20 cellular contexts compared by ENCODE assay signal in the genomic region with DNA sequence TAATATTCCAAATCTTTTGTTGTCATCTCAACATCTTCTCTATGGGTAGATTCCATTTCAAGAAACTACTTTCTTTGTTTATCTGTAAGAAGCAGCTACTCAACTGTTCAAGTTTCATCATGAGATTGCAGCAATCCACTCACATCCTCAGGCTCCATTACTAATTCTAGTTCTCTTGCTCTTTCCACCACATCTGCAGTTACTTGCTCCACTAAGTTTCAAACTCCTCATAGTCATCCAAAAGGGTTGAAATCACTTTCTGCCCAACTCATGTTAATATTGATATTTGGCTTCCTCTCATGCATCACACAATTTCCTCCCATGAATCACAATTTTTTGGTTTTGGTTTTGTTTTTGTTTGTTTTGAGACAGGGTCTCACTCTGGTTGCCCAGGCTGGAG. TPM values are rescaled to one million over a fixed set of nuclear protein-coding genes. Genes with fewer than 3 reads are reported as not detected.
DNase-seq lines count a peak whose midpoint lies in the region; TF ChIP-seq lines count a peak whose summit lies in the region.
"Had no signal": no experiment of that assay in that cellular context is flagged by ENCODE, and none has a peak within 500 bp of the region (broad histone marks: within the 10 kb centered on the region; RNA-seq: fewer than 3 reads in every experiment).

No MANE protein-coding gene starts in this region.

- peaks cover 49% of the 10 kb centered on the region for H3K36me3 Mint-ChIP-seq in activated CD4-positive, alpha-beta T cell treated with anti-CD3 and anti-CD28 coated beads, Interleukin-2, amount 10 ng/mL, durations not matched to agents 24 days and 14 days (ENCODE audit: low read depth)
- H3K36me3 Mint-ChIP-seq in HFFc6 (ENCODE audit: low read depth) (peaks cover 36% of the 10 kb centered on the region), nephron progenitor cell (ENCODE audit: low read depth) (peaks cover 69% of the 10 kb centered on the region), endothelial cell (ENCODE audit: low read depth, unreplicated experiment) (peaks cover 16% of the 10 kb centered on the region)
- peaks cover 37% of the 10 kb centered on the region for H3K36me3 Mint-ChIP-seq in activated naive CD8-positive, alpha-beta T cell treated with anti-CD3 and anti-CD28 coated beads for 36 hours

- DNase-seq in activated CD4-positive, alpha-beta T cell treated with anti-CD3 and anti-CD28 coated beads, Interleukin-2, amount 10 ng/mL, durations not matched to agents 24 days and 14 days = no peak
- DNase-seq in activated CD4-positive, alpha-beta T cell treated with anti-CD3 and anti-CD28 coated beads, Interleukin-2, amount 50 U/mL, for 48 hours = no peak
- DNase-seq in HFFc6 = no peak
- no peak for DNase-seq in activated naive CD8-positive, alpha-beta T cell treated with anti-CD3 and anti-CD28 coated beads for 36 hours
- no peak for DNase-seq in nephron progenitor cell
- DNase-seq in endothelial cell (ENCODE audit: low spot score) = no peak
- no peak for DNase-seq in HAP-1 (ENCODE audit: low spot score in 2 of 2)
- no peak for DNase-seq in NCI-H1436 treated with DMSO at 0.1 percent for 48 hours (lab: John Stamatoyannopoulos, UW)
- DNase-seq: activated gamma-delta T cell, DMS53, dorsolateral prefrontal cortex, H9, NCI-H1048, NCI-H524 treated with DMSO at 0.1 percent for 48 hours, psoas muscle had no signal

- no peaks in the 10 kb centered on the region for H3K9me3 ChIP-seq in HAP-1
- H3K9me3 ChIP-seq: breast epithelium, psoas muscle, SJSA1, tibial nerve had no signal

- H3K36me3 ChIP-seq in HAP-1 (replicated peaks) = peaks cover 66% of the 10 kb centered on the region
- H3K36me3 ChIP-seq: breast epithelium had no signal

- intact Hi-C loops in activated CD4-positive, alpha-beta T cell treated with anti-CD3 and anti-CD28 coated beads, Interleukin-2, amount 10 ng/mL, durations not matched to agents 24 days and 14 days (cut with micrococcal nuclease) = loop anchor here (1.0 to 10.0 kb wide), 3 partner anchors 390 to 788 kb away; partner anchors contain the start of gene RAP1GDS1

- in situ Hi-C loops in HAP-1 (cut with MboI; ENCODE audit: low sequenced_read_pairs) = loop anchor here (25.0 kb wide), 1 partner anchor 316 kb away; no protein-coding TSS in a partner anchor

- no peaks in the 10 kb centered on the region for H3K9me3 Mint-ChIP-seq in activated CD4-positive, alpha-beta T cell treated with anti-CD3 and anti-CD28 coated beads, Interleukin-2, amount 10 ng/mL, durations not matched to agents 24 days and 14 days
- H3K9me3 Mint-ChIP-seq in HFFc6 = no peaks in the 10 kb centered on the region
- H3K9me3 Mint-ChIP-seq in activated naive CD8-positive, alpha-beta T cell treated with anti-CD3 and anti-CD28 coated beads for 36 hours = no peaks in the 10 kb centered on the region
- H3K9me3 Mint-ChIP-seq in nephron progenitor cell = peaks cover 13% of the 10 kb centered on the region
- H3K9me3 Mint-ChIP-seq in endothelial cell (ENCODE audit: unreplicated experiment) = no peaks in the 10 kb centered on the region
- H3K9me3 Mint-ChIP-seq: H9, neural progenitor cell had no signal

- no peaks in the 10 kb centered on the region for H3K27me3 Mint-ChIP-seq in activated CD4-positive, alpha-beta T cell treated with anti-CD3 and anti-CD28 coated beads, Interleukin-2, amount 10 ng/mL, durations not matched to agents 24 days and 14 days
- H3K27me3 Mint-ChIP-seq in HFFc6 (ENCODE audit: insufficient read depth) (peaks cover 3% of the 10 kb centered on the region), nephron progenitor cell (ENCODE audit: low read depth, poor library complexity) (no peaks in the 10 kb centered on the region), endothelial cell (ENCODE audit: unreplicated experiment) (no peaks in the 10 kb centered on the region)
- H3K27me3 Mint-ChIP-seq in activated naive CD8-positive, alpha-beta T cell treated with anti-CD3 and anti-CD28 coated beads for 36 hours = no peaks in the 10 kb centered on the region

- TF ChIP-seq CTCF in HFFc6 (IDR thresholded peaks at IDR 0.05) = no peak
- TF ChIP-seq CTCF in nephron progenitor cell (IDR thresholded peaks at IDR 0.05) = no peak
- TF ChIP-seq CTCF in endothelial cell (IDR thresholded peaks at IDR 0.05; ENCODE audit: unreplicated experiment) = no peak

- H3K4me3 ChIP-seq in HAP-1 = no peak overlapping the region
- H3K4me3 ChIP-seq: breast epithelium, dorsolateral prefrontal cortex, hepatocyte, neural progenitor cell, psoas muscle, SJSA1, tibial nerve had no signal

- H3K27ac Mint-ChIP-seq in activated CD4-positive, alpha-beta T cell treated with anti-CD3 and anti-CD28 coated beads, Interleukin-2, amount 10 ng/mL, durations not matched to agents 24 days and 14 days = peak overlapping the region; percentile 65
- peak overlapping the region; percentile 22; the same call in 1 of the 2 replicates for H3K27ac Mint-ChIP-seq in HFFc6
- peak overlapping the region; percentile 74 for H3K27ac Mint-ChIP-seq in activated naive CD8-positive, alpha-beta T cell treated with anti-CD3 and anti-CD28 coated beads for 36 hours
- peak overlapping the region; percentile 60 for H3K27ac Mint-ChIP-seq in nephron progenitor cell
- H3K27ac Mint-ChIP-seq in endothelial cell (ENCODE audit: unreplicated experiment) = no peak overlapping the region
- H3K27ac Mint-ChIP-seq: neural progenitor cell had no signal

- peaks cover 34% of the 10 kb centered on the region for H3K4me1 Mint-ChIP-seq in activated CD4-positive, alpha-beta T cell treated with anti-CD3 and anti-CD28 coated beads, Interleukin-2, amount 10 ng/mL, durations not matched to agents 24 days and 14 days
- H3K4me1 Mint-ChIP-seq in HFFc6 (ENCODE audit: low read depth) (peaks cover 40% of the 10 kb centered on the region), nephron progenitor cell (peaks cover 20% of the 10 kb centered on the region), endothelial cell (ENCODE audit: unreplicated experiment) (no peaks in the 10 kb centered on the region)
- H3K4me1 Mint-ChIP-seq in activated naive CD8-positive, alpha-beta T cell treated with anti-CD3 and anti-CD28 coated beads for 36 hours = peaks cover 32% of the 10 kb centered on the region

- peak overlapping the region; percentile 1 for H3K4me3 Mint-ChIP-seq in activated CD4-positive, alpha-beta T cell treated with anti-CD3 and anti-CD28 coated beads, Interleukin-2, amount 10 ng/mL, durations not matched to agents 24 days and 14 days
- H3K4me3 Mint-ChIP-seq in HFFc6 (no peak overlapping the region), nephron progenitor cell (peak overlapping the region; percentile 29), endothelial cell (ENCODE audit: unreplicated experiment) (no peak overlapping the region)
- H3K4me3 Mint-ChIP-seq in activated naive CD8-positive, alpha-beta T cell treated with anti-CD3 and anti-CD28 coated beads for 36 hours = no peak overlapping the region
- H3K4me3 Mint-ChIP-seq: H9, neural progenitor cell had no signal

- H3K27me3 ChIP-seq in HAP-1 (ENCODE audit: low read depth) = no peaks in the 10 kb centered on the region
- H3K27me3 ChIP-seq: breast epithelium, dorsolateral prefrontal cortex, hepatocyte, neural progenitor cell, SJSA1, tibial nerve had no signal

- H3K4me1 ChIP-seq in HAP-1 = 0 out of 2 replicates have a peak, but pooled peaks cover 2% of the 10 kb centered on the region
- H3K4me1 ChIP-seq: breast epithelium, psoas muscle had no signal

RNA-seq across cellular contexts. Expression of gene ADH5, which starts 35.7 kb away (rescaled TPM):
- 82.6 and 85.3 TPM in 2 replicates for total RNA-seq in activated CD4-positive, alpha-beta T cell treated with anti-CD3 and anti-CD28 coated beads, Interleukin-2, amount 10 ng/mL, durations not matched to agents 24 days and 14 days
- total RNA-seq in HFFc6 (2021; fragmentation: NEBNext Ultra II Directional; extraction: Animal tissue kit (Norgen Biotek cat#: 25700)) = 100 to 1,000 TPM; 193 to 211 (median 205) TPM
- 100 to 1,000 TPM; 115 to 121 TPM for total RNA-seq in activated naive CD8-positive, alpha-beta T cell treated with anti-CD3 and anti-CD28 coated beads for 36 hours
- total RNA-seq in endothelial cell (ENCODE audit: unreplicated experiment) = 126 TPM

RNA-seq across cellular contexts. Expression of gene METAP1, which starts 57.4 kb away (rescaled TPM):
- total RNA-seq in activated CD4-positive, alpha-beta T cell treated with anti-CD3 and anti-CD28 coated beads, Interleukin-2, amount 10 ng/mL, durations not matched to agents 24 days and 14 days = 61.2 and 63.3 TPM in 2 replicates
- total RNA-seq in HFFc6 (2021; fragmentation: NEBNext Ultra II Directional; extraction: Animal tissue kit (Norgen Biotek cat#: 25700)) = 10 to 100 TPM; 49.0 to 61.4 (median 56.1) TPM
- total RNA-seq in activated naive CD8-positive, alpha-beta T cell treated with anti-CD3 and anti-CD28 coated beads for 36 hours = 10 to 100 TPM; 68.7 to 71.5 TPM
- total RNA-seq in endothelial cell (ENCODE audit: unreplicated experiment) = 31.4 TPM

Comparison
In these comparisons a context has a peak if more than half of its experiments do, and no peak if none do; other contexts are left out.
1. H3K4me3 Mint-ChIP-seq: peak in activated CD4-positive, alpha-beta T cell treated with anti-CD3 and anti-CD28 coated beads, Interleukin-2, amount 10 ng/mL, durations not matched to agents 24 days and 14 days (single experiment) and nephron progenitor cell (single experiment); none in HFFc6 (single experiment), activated naive CD8-positive, alpha-beta T cell treated with anti-CD3 and anti-CD28 coated beads for 36 hours (single experiment) and endothelial cell (single experiment).